Comparison of ENCODE assay signal across 1 cellular context in the genomic region with DNA sequence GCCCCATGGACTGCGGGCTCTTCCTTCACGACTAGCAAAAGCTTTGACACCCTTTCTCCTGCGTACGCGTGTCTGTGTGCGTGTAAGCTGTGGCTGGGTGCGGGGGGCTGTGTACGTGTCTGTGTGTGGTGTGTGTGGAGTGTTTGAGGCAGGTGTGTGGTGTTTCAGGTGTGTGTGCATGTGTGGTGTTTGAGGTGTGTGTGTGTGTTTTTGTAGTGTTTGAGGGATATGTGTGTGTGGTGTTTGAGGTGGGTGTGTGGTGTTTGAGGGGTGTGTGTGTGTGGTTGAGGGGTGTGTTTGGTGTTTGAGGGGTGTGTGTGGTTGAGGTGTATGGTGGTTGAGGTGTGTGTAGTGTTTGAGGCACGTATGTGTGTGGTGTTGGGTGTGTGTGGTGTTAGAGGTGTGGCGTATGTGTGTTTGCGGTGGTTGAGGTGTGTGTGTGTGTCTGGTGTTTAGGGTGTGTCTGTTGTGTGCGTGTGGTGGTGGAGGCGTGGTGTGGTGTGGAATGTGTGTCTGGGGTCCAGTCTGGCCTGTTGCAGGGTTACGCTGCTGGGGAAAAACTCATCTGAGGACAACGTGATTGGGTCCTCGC.
TF ChIP-seq lines count a peak whose summit lies in the region.

No MANE protein-coding gene starts in this region.

TF ChIP-seq in IMR-90, 13 proteins besides CTCF, POLR2A, EP300 and RAD21 (continued from another document):
- TF ChIP-seq FOS (IDR thresholded peaks at IDR 0.05; ENCODE audit: low read depth, low read length) (no peak), CEBPB (IDR thresholded peaks at IDR 0.05; ENCODE audit: low read depth, low read length) (no peak), RCOR1 (IDR thresholded peaks at IDR 0.05; ENCODE audit: insufficient replicate concordance, low read length) (no peak), NFE2L2 (IDR thresholded peaks at IDR 0.05; ENCODE audit: low read depth, low read length) (no peak), ELK1 (IDR thresholded peaks at IDR 0.05; ENCODE audit: borderline replicate concordance, low read depth, low read length) (no peak)
